Comparison of ENCODE assay signal across 12 cellular contexts in the genomic region with DNA sequence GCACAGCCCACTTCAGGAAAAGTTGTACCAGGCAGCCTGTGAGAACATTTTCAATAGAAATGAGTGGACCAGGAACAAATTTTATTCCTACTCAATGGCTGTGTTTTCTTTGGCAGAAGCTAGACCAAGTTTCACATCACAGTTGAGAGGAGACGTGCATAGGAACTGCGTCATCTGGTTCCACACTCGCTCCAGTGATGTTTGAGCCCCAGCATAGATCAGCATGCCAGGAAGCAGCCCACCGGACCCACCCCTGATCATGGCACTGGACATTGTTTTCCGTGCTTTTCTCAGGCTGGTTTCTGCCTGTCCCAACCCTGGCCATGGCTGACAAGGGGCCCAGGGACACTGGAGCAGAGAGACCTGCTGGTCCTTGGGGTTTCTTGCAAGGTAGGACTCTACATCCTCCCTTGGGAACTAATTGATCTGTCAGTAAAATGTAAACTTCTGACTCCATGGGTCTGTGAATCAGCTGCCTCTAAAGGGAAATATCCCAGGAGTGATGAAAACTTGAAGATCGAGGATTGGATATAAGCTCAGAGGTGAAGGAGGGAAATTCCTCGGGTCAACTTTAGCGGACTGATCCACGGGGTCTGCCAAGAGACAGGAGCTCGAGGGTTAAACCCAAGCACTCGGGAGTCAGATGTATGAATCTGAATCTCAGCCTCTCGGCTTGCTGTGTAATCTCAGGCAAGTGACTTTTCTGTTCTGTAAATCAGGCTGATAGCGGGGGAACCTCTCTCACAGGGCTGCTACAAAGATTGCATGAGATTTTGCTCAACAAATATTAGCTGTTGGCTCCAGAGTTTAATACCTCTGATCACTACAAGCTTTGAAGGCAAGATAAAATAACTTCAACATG. TPM values are rescaled to one million over a fixed set of nuclear protein-coding genes. Genes with fewer than 3 reads are reported as not detected.
DNase-seq lines count a peak whose midpoint lies in the region; ATAC-seq and TF ChIP-seq lines count a peak whose summit lies in the region.
"Had no signal": no experiment of that assay in that cellular context is flagged by ENCODE, and none has a peak within 500 bp of the region (broad histone marks: within the 10 kb centered on the region; RNA-seq: fewer than 3 reads in every experiment).

No MANE protein-coding gene starts in this region.

- H3K27me3 ChIP-seq in cardiac muscle cell (no peaks in the 10 kb centered on the region), left ventricle myocardium inferior (ENCODE audit: low read depth) (no peaks in the 10 kb centered on the region), hepatocyte (no peaks in the 10 kb centered on the region), aorta (ENCODE audit: control insufficient read depth in 1 of 2, insufficient read depth in 2 of 2, low read length in 1 of 2) (no peaks in the 10 kb centered on the region), trophoblast cell (ENCODE audit: insufficient read depth, low read length) (no peaks in the 10 kb centered on the region)
- H3K27me3 ChIP-seq: BLaER1 had no signal

- no peak overlapping the region for H4K12ac ChIP-seq in trophoblast cell (ENCODE audit: low read depth, low read length)

- ATAC-seq in aorta (ENCODE audit: low FRiP score), result peak; percentile 58
- ATAC-seq in HG03108 (IDR thresholded peaks at IDR 0.05; ENCODE audit: unreplicated experiment), result no peak

- no peak overlapping the region for H3K4me3 ChIP-seq in cardiac muscle cell
- no peak overlapping the region for H3K4me3 ChIP-seq in left ventricle myocardium inferior
- H3K4me3 ChIP-seq in hepatocyte, result no peak overlapping the region
- no peak overlapping the region for H3K4me3 ChIP-seq in aorta (ENCODE audit: low read length in 2 of 2)
- no peak overlapping the region for H3K4me3 ChIP-seq in trophoblast cell (ENCODE audit: low read depth, low read length)
- H3K4me3 ChIP-seq: BLaER1, prostate gland had no signal

- 38% methylated on average over 13 of the region's 13 CpGs for WGBS in hepatocyte (ENCODE audit: low lambda C conversion rate, missing lambda C conversion rate)
- 30 to 32% methylated on average over 13 of the region's 13 CpGs for WGBS in aorta, 2 donors
- no CpG with 5 or more reads among the region's 13 CpGs for WGBS in trophoblast cell (ENCODE audit: extremely low coverage, insufficient coverage, insufficient read length)

- H3K36me3 ChIP-seq in cardiac muscle cell, result no peaks in the 10 kb centered on the region
- no peaks in the 10 kb centered on the region for H3K36me3 ChIP-seq in left ventricle myocardium inferior
- no peaks in the 10 kb centered on the region for H3K36me3 ChIP-seq in hepatocyte (replicated peaks; ENCODE audit: insufficient read depth, low read depth)
- H3K36me3 ChIP-seq in aorta (ENCODE audit: control insufficient read depth in 1 of 2, insufficient read depth in 2 of 2, low read length in 1 of 2), result no peaks in the 10 kb centered on the region
- H3K36me3 ChIP-seq in trophoblast cell (ENCODE audit: control insufficient read depth in 1 of 2, insufficient read depth in 2 of 2, low read length in 2 of 2), result no peaks in the 10 kb centered on the region
- H3K36me3 ChIP-seq: BLaER1, prostate gland had no signal

- TF ChIP-seq CTCF in cardiac muscle cell (IDR thresholded peaks at IDR 0.05; ENCODE audit: low read depth, low read length), result no peak
- TF ChIP-seq CTCF in left ventricle myocardium inferior (IDR thresholded peaks at IDR 0.05; ENCODE audit: borderline replicate concordance), result no peak
- no peak for TF ChIP-seq CTCF in hepatocyte (IDR thresholded peaks at IDR 0.05; ENCODE audit: poor library complexity)

- intact Hi-C loops in left ventricle myocardium inferior (cut with micrococcal nuclease) (no loop called here), aorta (cut with DNase I) (no loop called here)

- no peak overlapping the region for H3K14ac ChIP-seq in trophoblast cell (ENCODE audit: low read length)

- H3K4ac ChIP-seq in trophoblast cell (ENCODE audit: low read depth, low read length), result no peak overlapping the region

- H3K79me2 ChIP-seq in hepatocyte (no peaks in the 10 kb centered on the region), trophoblast cell (ENCODE audit: control insufficient read depth, insufficient read depth, low read length, poor library complexity) (no peaks in the 10 kb centered on the region)

- H3K23ac ChIP-seq in trophoblast cell (ENCODE audit: low read length), result no peak overlapping the region

- H2BK12ac ChIP-seq in trophoblast cell (ENCODE audit: low read length), result no peak overlapping the region

- no peak overlapping the region for H3K9ac ChIP-seq in trophoblast cell (ENCODE audit: low read length)
- H3K9ac ChIP-seq: BLaER1 had no signal

- DNase-seq in cardiac muscle cell (ENCODE audit: low read depth in 1 of 2, low spot score in 1 of 2), result peak in 1 of 2 donors; percentile 92
- no peak for DNase-seq in left ventricle myocardium inferior
- peak; percentile 29 for DNase-seq in hepatocyte (ENCODE audit: low spot score)
- DNase-seq in aorta, result no peak
- DNase-seq in NCI-H69 (lab: John Stamatoyannopoulos, UW), result no peak
- DNase-seq in trophoblast cell, result no peak
- DNase-seq: NCI-H2081, SW 1271 had no signal

- no peak overlapping the region for H2BK120ac ChIP-seq in trophoblast cell (ENCODE audit: insufficient read depth, low read length, poor library complexity)

- H3K4me2 ChIP-seq in hepatocyte (peak overlapping the region; percentile 43), trophoblast cell (ENCODE audit: low read length) (no peak overlapping the region)
- H3K4me2 ChIP-seq: BLaER1 had no signal

- H3K9me2 ChIP-seq in hepatocyte (replicated peaks; ENCODE audit: insufficient read depth), result no peaks in the 10 kb centered on the region

- no peak overlapping the region for H2BK5ac ChIP-seq in trophoblast cell (ENCODE audit: low read depth, low read length, poor library complexity)

- H2AK5ac ChIP-seq in trophoblast cell (ENCODE audit: low read length), result no peak overlapping the region

- no peaks in the 10 kb centered on the region for H3K79me1 ChIP-seq in trophoblast cell (ENCODE audit: low read length)

- H2AFZ ChIP-seq in hepatocyte (no peak overlapping the region), trophoblast cell (ENCODE audit: insufficient read depth, low read length, poor library complexity) (no peak overlapping the region)

- H3K9me3 ChIP-seq in cardiac muscle cell (ENCODE audit: low read depth) (no peaks in the 10 kb centered on the region), left ventricle myocardium inferior (replicated peaks) (no peaks in the 10 kb centered on the region), hepatocyte (ENCODE audit: low read depth) (no peaks in the 10 kb centered on the region), aorta (ENCODE audit: control insufficient read depth, low read length) (no peaks in the 10 kb centered on the region), trophoblast cell (ENCODE audit: insufficient read depth, low read depth, low read length) (no peaks in the 10 kb centered on the region)
- H3K9me3 ChIP-seq: BLaER1, prostate gland had no signal

- no peak overlapping the region for H3K18ac ChIP-seq in trophoblast cell (ENCODE audit: low read length)

- H3K4me1 ChIP-seq in cardiac muscle cell (ENCODE audit: low read depth), result no peaks in the 10 kb centered on the region
- peaks cover 13% of the 10 kb centered on the region for H3K4me1 ChIP-seq in left ventricle myocardium inferior
- H3K4me1 ChIP-seq in hepatocyte (ENCODE audit: insufficient read depth), result peaks cover 37% of the 10 kb centered on the region
- H3K4me1 ChIP-seq in aorta (ENCODE audit: control insufficient read depth in 1 of 2, insufficient read depth in 2 of 2, low read length in 2 of 2), result no peaks in the 10 kb centered on the region
- H3K4me1 ChIP-seq in trophoblast cell (ENCODE audit: control insufficient read depth in 1 of 2, insufficient read depth in 2 of 2, low read length in 2 of 2), result peaks cover 5 to 6% of the 10 kb centered on the region in 2 experiments

- H4K91ac ChIP-seq in trophoblast cell (ENCODE audit: low read depth, low read length), result no peak overlapping the region

- H4K20me1 ChIP-seq in hepatocyte (ENCODE audit: insufficient read depth, poor library complexity, severe bottlenecking), result no peaks in the 10 kb centered on the region
- H4K20me1 ChIP-seq: BLaER1 had no signal

- no peak overlapping the region for H4K8ac ChIP-seq in trophoblast cell (ENCODE audit: low read depth, low read length)

- H3K27ac ChIP-seq in cardiac muscle cell (peak overlapping the region; percentile 12), left ventricle myocardium inferior (replicated peaks) (no peak overlapping the region), angular gyrus (ENCODE audit: low read depth, low read length) (peak overlapping the region; percentile 4), hepatocyte (peak overlapping the region; percentile 82), aorta (ENCODE audit: low read depth in 1 of 2, low read length in 2 of 2) (peak overlapping the region in 1 of 2 donors; percentile 20), trophoblast cell (ENCODE audit: low read depth, low read length) (no peak overlapping the region)
- H3K27ac ChIP-seq: BLaER1, prostate gland had no signal

RNA-seq across cellular contexts. Expression of a gene that starts 35.7 kb away (rescaled TPM):
- total RNA-seq in cardiac muscle cell, result 4.1 and 51.2 TPM in 2 replicates
- 6.7 and 49.0 TPM in 2 replicates for polyA plus RNA-seq in cardiac muscle cell
- total RNA-seq in left ventricle myocardium inferior, result 0.19 TPM
- 7.1 and 10.6 TPM in 2 replicates for total RNA-seq in hepatocyte
- polyA plus RNA-seq in hepatocyte, result 4.9 and 5.3 TPM in 2 replicates
- total RNA-seq in aorta, result 1 to 10 TPM in 1 of 2 donors, not detected in 1; 1.0 TPM
- 1 to 10 TPM in 1 of 2 donors, not detected in 1; 1.5 TPM for polyA plus RNA-seq in aorta
- polyA plus RNA-seq in trophoblast cell (2013), result 10.1 and 11.4 TPM in 2 replicates

Comparison
In these comparisons a context has a peak if more than half of its experiments do, and no peak if none do; other contexts are left out.
1. H3K27ac ChIP-seq: peak in cardiac muscle cell (single experiment), angular gyrus (single experiment) and hepatocyte (single experiment); none in left ventricle myocardium inferior (single experiment) and trophoblast cell (single experiment).